8 cellular contexts compared by ENCODE assay signal in the genomic region with DNA sequence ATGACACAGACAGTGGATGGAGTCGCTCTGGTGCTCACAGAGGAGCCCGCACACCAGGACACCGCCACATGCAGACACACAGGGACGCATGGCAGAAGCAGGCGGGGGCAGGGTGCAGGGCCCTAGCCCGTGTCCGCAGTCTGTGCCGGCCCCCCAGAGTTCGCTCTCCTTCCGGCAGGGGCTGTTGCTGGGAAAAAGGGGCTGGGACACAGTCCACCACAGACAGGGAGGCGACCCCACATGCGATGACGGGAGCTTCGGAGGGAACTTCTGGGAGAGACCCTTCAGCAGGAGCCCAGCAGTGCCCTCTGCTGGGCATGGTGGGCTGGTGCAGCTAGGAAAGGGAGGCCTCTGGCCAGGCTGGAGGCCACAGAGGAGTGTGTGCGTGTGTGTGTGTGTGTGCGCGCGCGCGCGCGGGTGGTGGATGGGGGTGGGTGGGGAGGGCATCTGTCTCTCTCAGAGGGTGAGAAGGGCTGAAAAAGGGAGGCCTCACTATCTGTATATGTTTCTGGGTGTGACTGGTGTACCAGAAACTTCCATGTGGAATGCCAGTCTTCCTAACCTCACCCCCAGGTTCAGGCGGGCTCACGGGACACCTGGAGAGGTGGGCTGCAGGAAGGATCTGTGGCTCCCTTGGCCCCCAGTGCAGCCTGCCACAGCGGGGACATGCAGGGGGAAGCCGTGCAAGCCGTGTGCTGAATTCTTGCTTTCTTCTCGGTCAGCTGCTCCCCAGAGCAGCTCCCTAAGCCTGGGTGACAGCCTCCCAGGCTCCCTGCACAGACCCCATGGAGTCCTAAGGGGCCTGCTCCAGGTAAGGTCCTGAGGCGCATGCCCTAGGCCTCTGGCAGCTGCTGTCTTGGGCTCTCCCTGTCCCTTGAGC.
DNase-seq lines count a peak whose midpoint lies in the region; ATAC-seq lines count a peak whose summit lies in the region.

No MANE protein-coding gene starts in this region.

- peak overlapping the region; percentile 49 for H3K4me3 Mint-ChIP-seq in activated CD4-positive, alpha-beta memory T cell treated with anti-CD3 and anti-CD28 coated beads for 36 hours

- ATAC-seq in HG02798 (IDR thresholded peaks at IDR 0.05; ENCODE audit: poor library complexity, unreplicated experiment) (peak; percentile 65), HG03439 (IDR thresholded peaks at IDR 0.05; ENCODE audit: unreplicated experiment) (no peak)

- POLR2A ChIA-PET in activated CD4-positive, alpha-beta memory T cell treated with anti-CD3 and anti-CD28 coated beads for 36 hours (lab: Charles Lee) = interaction anchor here (1.0 kb wide), 1 partner anchor 93 kb away, joined by 8 read pairs; no protein-coding TSS in a partner anchor

- H3K27ac Mint-ChIP-seq in activated CD4-positive, alpha-beta memory T cell treated with anti-CD3 and anti-CD28 coated beads for 36 hours = no peak overlapping the region

- H3K9me3 Mint-ChIP-seq in activated CD4-positive, alpha-beta memory T cell treated with anti-CD3 and anti-CD28 coated beads for 36 hours = no peaks in the 10 kb centered on the region

- CTCF ChIA-PET in activated CD4-positive, alpha-beta memory T cell treated with anti-CD3 and anti-CD28 coated beads for 36 hours (lab: Charles Lee) = interaction anchor here (0.6 to 2.9 kb wide), 28 partner anchors 9 to 225 kb away, joined by 3 to 89 read pairs (median 4); no protein-coding TSS in a partner anchor

- peaks cover 55% of the 10 kb centered on the region for H3K4me1 Mint-ChIP-seq in activated CD4-positive, alpha-beta memory T cell treated with anti-CD3 and anti-CD28 coated beads for 36 hours (ENCODE audit: low read depth)

- no peaks in the 10 kb centered on the region for H3K36me3 Mint-ChIP-seq in activated CD4-positive, alpha-beta memory T cell treated with anti-CD3 and anti-CD28 coated beads for 36 hours

- DNase-seq in DMS114 treated with DMSO at 0.1 percent for 48 hours (lab: John Stamatoyannopoulos, UW; ENCODE audit: unreplicated experiment) = peak; percentile 31
- DNase-seq in NCI-H526 treated with DMSO at 0.1 percent for 48 hours (lab: John Stamatoyannopoulos, UW) = peak; percentile 27
- peak; percentile 80 for DNase-seq in activated CD4-positive, alpha-beta memory T cell treated with anti-CD3 and anti-CD28 coated beads for 36 hours
- peak; percentile 91 for DNase-seq in ecto neural progenitor cell (ENCODE audit: low spot score)
- DNase-seq in lung microvascular endothelial cell (ENCODE audit: low read depth in 2 of 2) = peak; percentile 76 to 82
- peak; percentile 22 to 44 (median 42) for DNase-seq in stimulated activated CD4-positive, alpha-beta T cell treated with anti-CD3 and anti-CD28 coated beads, TNF-alpha, amount 100 ng/mL, for 4 hours (ENCODE audit: low read depth in 3 of 3)

- intact Hi-C loops in activated CD4-positive, alpha-beta memory T cell treated with anti-CD3 and anti-CD28 coated beads for 36 hours (cut with micrococcal nuclease) = loop anchor here (1.0 to 5.0 kb wide), 3 partner anchors 94 to 217 kb away; no protein-coding TSS in a partner anchor

- H3K27me3 Mint-ChIP-seq in activated CD4-positive, alpha-beta memory T cell treated with anti-CD3 and anti-CD28 coated beads for 36 hours = no peaks in the 10 kb centered on the region

Comparison
In these comparisons a context has a peak if more than half of its experiments do, and no peak if none do; other contexts are left out.
1. DNase-seq: peak in every context shown above with its lines; median percentile 91 in ecto neural progenitor cell; 80 in activated CD4-positive, alpha-beta memory T cell treated with anti-CD3 and anti-CD28 coated beads for 36 hours; 79 in lung microvascular endothelial cell; 42 in stimulated activated CD4-positive, alpha-beta T cell treated with anti-CD3 and anti-CD28 coated beads, TNF-alpha, amount 100 ng/mL, for 4 hours; 31 in DMS114 treated with DMSO at 0.1 percent for 48 hours; 27 in NCI-H526 treated with DMSO at 0.1 percent for 48 hours.